ENCODE assay signal across 8 cellular contexts in the genomic region with DNA sequence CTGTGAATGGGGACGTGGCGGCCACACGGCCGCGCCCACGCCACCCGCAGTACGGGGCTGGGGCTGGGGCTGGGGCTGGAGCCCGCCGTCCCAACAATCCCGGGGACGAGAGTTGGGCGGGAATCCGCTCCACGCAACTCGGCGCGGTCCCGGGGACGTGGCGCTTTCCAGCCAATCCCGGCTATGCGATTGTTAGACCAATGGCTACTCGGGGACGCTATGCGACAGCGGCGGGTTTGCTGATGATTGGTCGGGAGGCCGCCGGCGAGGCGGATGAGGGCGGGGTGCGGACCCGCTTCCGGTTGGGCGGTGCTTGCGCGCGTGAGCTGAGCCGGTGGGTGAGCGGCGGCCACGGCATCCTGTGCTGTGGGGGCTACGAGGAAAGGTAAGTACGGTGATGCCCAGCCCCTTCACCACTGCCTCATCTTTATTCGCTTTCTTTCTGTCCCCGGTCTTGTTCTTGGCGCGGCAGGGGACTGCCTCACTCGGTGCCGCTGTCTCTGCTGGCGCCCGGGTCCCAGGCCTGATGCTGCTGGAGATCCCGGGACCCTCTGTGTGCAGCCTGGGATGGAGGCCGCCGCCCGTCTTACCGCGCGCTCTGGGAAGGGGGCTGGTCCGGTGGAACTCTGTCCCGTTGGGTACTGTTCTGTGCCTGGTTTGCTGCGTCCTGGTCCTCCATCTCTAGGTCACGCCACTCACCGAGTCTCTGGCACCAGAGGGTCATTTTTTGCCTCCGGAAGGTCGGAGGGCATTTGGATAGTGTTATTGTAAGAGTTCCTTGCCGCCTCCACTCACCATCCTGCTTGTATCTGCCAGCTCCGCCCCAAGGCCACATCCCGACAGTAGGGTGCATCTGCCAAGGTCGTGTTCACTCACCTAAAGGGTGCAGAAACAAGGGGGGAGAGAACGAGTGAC. TPM values are rescaled to one million over a fixed set of nuclear protein-coding genes. Genes with fewer than 3 reads are reported as not detected.
A peak's percentile ranks its signal among the peaks of the same experiment; 100 is the strongest.
DNase-seq lines count a peak whose midpoint lies in the region; ATAC-seq and TF ChIP-seq lines count a peak whose summit lies in the region.

A gene (plus strand): TSS at position 312 of the 915 bp plus-strand sequence. CDS start 9,225 bp downstream, outside the sequence.

- H3K4me2 ChIP-seq in trophoblast cell (ENCODE audit: low read length), result peak within 1 kb of the TSS; percentile 78

- H3K9me3 ChIP-seq in trophoblast cell (ENCODE audit: insufficient read depth, low read depth, low read length) (no peaks in the 10 kb centered on the region), transverse colon (no peaks in the 10 kb centered on the region)

- in situ Hi-C loops in transverse colon (cut with MboI; ENCODE audit: low pct_ligation_motif_present in 1 of 4, low pct_unique_long_range_greater_than_20kb in 1 of 4, low sequenced_read_pairs in 3 of 4), result no loop called here

- no peak for TF ChIP-seq EP300 in transverse colon (IDR thresholded peaks at IDR 0.05; ENCODE audit: low read depth)

- H3K27ac ChIP-seq in adipose tissue (ENCODE audit: low read depth, low read length) (peak within 1 kb of the TSS; percentile 48), trophoblast cell (ENCODE audit: low read depth, low read length) (peak within 1 kb of the TSS; percentile 71), transverse colon (peak within 1 kb of the TSS; percentile 93 to 97 (median 96))

- peak; percentile 87 for TF ChIP-seq POLR2A in transverse colon (IDR thresholded peaks at IDR 0.05)

- peak within 1 kb of the TSS; percentile 99 for H2AK5ac ChIP-seq in trophoblast cell (ENCODE audit: low read length)

- no peak for TF ChIP-seq CTCF in GM12875 (IDR thresholded peaks at IDR 0.05; ENCODE audit: borderline replicate concordance, insufficient read depth, low read depth, low read length)
- TF ChIP-seq CTCF in transverse colon (IDR thresholded peaks at IDR 0.05), result no peak

- peak within 1 kb of the TSS; percentile 63 for H2BK12ac ChIP-seq in trophoblast cell (ENCODE audit: low read length)

- peak within 1 kb of the TSS; percentile 96 for H2BK120ac ChIP-seq in trophoblast cell (ENCODE audit: insufficient read depth, low read length, poor library complexity)

- 0% methylated on average over 74 of the region's 74 CpGs for WGBS in adipose tissue, 3 donors
- WGBS in trophoblast cell (ENCODE audit: extremely low coverage, insufficient coverage, insufficient read length), result no CpG with 5 or more reads among the region's 74 CpGs
- WGBS in transverse colon (ENCODE audit: low coverage in 1 of 2), 2 donors, result 0 to 1% methylated on average over 2 to 59 of the region's 74 CpGs

- H4K12ac ChIP-seq in trophoblast cell (ENCODE audit: low read depth, low read length), result peak within 1 kb of the TSS; percentile 94

- peaks cover 9% of the 10 kb centered on the region for H3K79me1 ChIP-seq in trophoblast cell (ENCODE audit: low read length)

- intact Hi-C loops in cardiac septum (cut with DNase I), result loop anchor here (2.0 to 5.0 kb wide), 2 partner anchors 87 to 128 kb away; a partner anchor contains a TSS
- intact Hi-C loops in transverse colon (cut with DNase I; ENCODE audit: low total_unique reads), result loop anchor here (2.0 kb wide), 1 partner anchor 51 kb away; a partner anchor contains a TSS

- H3K4me3 ChIP-seq in GM12875 (ENCODE audit: low read depth, low read length) (peak within 1 kb of the TSS; percentile 75), trophoblast cell (ENCODE audit: low read depth, low read length) (peak within 1 kb of the TSS; percentile 92), transverse colon (peak within 1 kb of the TSS; percentile 85 to 99 (median 91))

- peaks cover 2 to 3% of the 10 kb centered on the region in 2 experiments for H3K4me1 ChIP-seq in trophoblast cell (ENCODE audit: control insufficient read depth in 1 of 2, insufficient read depth in 2 of 2, low read length in 2 of 2)
- H3K4me1 ChIP-seq in transverse colon, result peaks cover 15 to 48% (median 23%) of the 10 kb centered on the region in 4 donors

- H3K9ac ChIP-seq in trophoblast cell (ENCODE audit: low read length), result peak within 1 kb of the TSS; percentile 82

- peak; percentile 93 for DNase-seq in NCI-H1436 (lab: John Stamatoyannopoulos, UW)
- DNase-seq in T follicular helper cell (ENCODE audit: low read depth), result peak; percentile 90
- peak; percentile 98 for DNase-seq in cardiac septum (ENCODE audit: low spot score)
- DNase-seq in trophoblast cell, result peak; percentile 99
- peak; percentile 97 for DNase-seq in transverse colon

- peak within 1 kb of the TSS; percentile 93 for H2AFZ ChIP-seq in trophoblast cell (ENCODE audit: insufficient read depth, low read length, poor library complexity)

- peak within 1 kb of the TSS; percentile 97 for H3K18ac ChIP-seq in trophoblast cell (ENCODE audit: low read length)

- H3K27me3 ChIP-seq in trophoblast cell (ENCODE audit: insufficient read depth, low read length) (no peaks in the 10 kb centered on the region), transverse colon (no peaks in the 10 kb centered on the region)

- peak within 1 kb of the TSS; percentile 90 for H2BK5ac ChIP-seq in trophoblast cell (ENCODE audit: low read depth, low read length, poor library complexity)

- peak within 1 kb of the TSS; percentile 100 for H3K14ac ChIP-seq in trophoblast cell (ENCODE audit: low read length)

- peaks cover 18% of the 10 kb centered on the region for H3K79me2 ChIP-seq in trophoblast cell (ENCODE audit: control insufficient read depth, insufficient read depth, low read length, poor library complexity)

- peak within 1 kb of the TSS; percentile 8 for H3K23ac ChIP-seq in trophoblast cell (ENCODE audit: low read length)

- H3K4ac ChIP-seq in trophoblast cell (ENCODE audit: low read depth, low read length), result peak within 1 kb of the TSS; percentile 99

- ATAC-seq in HG02798 (IDR thresholded peaks at IDR 0.05; ENCODE audit: poor library complexity, unreplicated experiment), result peak; percentile 99

- H4K91ac ChIP-seq in trophoblast cell (ENCODE audit: low read depth, low read length), result peak within 1 kb of the TSS; percentile 99

- peaks cover 0 to 4% of the 10 kb centered on the region in 2 experiments for H3K36me3 ChIP-seq in trophoblast cell (ENCODE audit: control insufficient read depth in 1 of 2, insufficient read depth in 2 of 2, low read length in 2 of 2)
- H3K36me3 ChIP-seq in transverse colon, result no peaks in the 10 kb centered on the region

- peak within 1 kb of the TSS; percentile 98 for H4K8ac ChIP-seq in trophoblast cell (ENCODE audit: low read depth, low read length)

RNA-seq across cellular contexts. Expression of the gene that starts here (rescaled TPM):
- polyA plus RNA-seq in adipose tissue, result 10 to 100 TPM; 21.3 to 75.9 (median 60.5) TPM
- total RNA-seq in cardiac septum (326 TPM), transverse colon (1,000 to 10,000 TPM in 1 of 4 donors, 10 to 100 TPM in 3; 23.6 to 1,780 (median 44.0) TPM)
- 456 and 457 TPM in 2 replicates for polyA plus RNA-seq in trophoblast cell (2013)

Comparison
In these comparisons a context has a peak if more than half of its experiments do, and no peak if none do; other contexts are left out.
1. Peak in every context shown above with its lines: DNase-seq, ATAC-seq, H3K4me3 ChIP-seq and H3K27ac ChIP-seq.